Comparison of ENCODE assay signal across 1 cellular context in genomic region chr17:64694207-64694606, GRCh38.
TF ChIP-seq lines count a peak whose summit lies in the region.

No MANE protein-coding gene starts in this region.

TF ChIP-seq in HEK293, 187 proteins besides CTCF, POLR2A, EP300 and RAD21 (continued from another document):
- no peak for TF ChIP-seq ZNF202 (tag by site-specific recombination; IDR thresholded peaks at IDR 0.05; ENCODE audit: borderline replicate concordance)
- TF ChIP-seq ZNF660 (tag by site-specific recombination; IDR thresholded peaks at IDR 0.05): peak; percentile 76
- TF ChIP-seq PRDM2 (tag by site-specific recombination; IDR thresholded peaks at IDR 0.05; ENCODE audit: borderline replicate concordance): no peak
- no peak for TF ChIP-seq PRDM4 (tag by site-specific recombination; IDR thresholded peaks at IDR 0.05)
- TF ChIP-seq ZBTB21 (tag by site-specific recombination; IDR thresholded peaks at IDR 0.05): no peak
- no peak for TF ChIP-seq TSHZ1 (tag by site-specific recombination; IDR thresholded peaks at IDR 0.05; ENCODE audit: borderline replicate concordance)
- no peak for TF ChIP-seq SP7 (tag by site-specific recombination; IDR thresholded peaks at IDR 0.05)
- 0 out of 2 replicates have a peak, but pooled peaks have one; percentile 34 for TF ChIP-seq HIC1 (tag by site-specific recombination; IDR thresholded peaks at IDR 0.05)
TF ChIP-seq in HEK293: peak in this region for 4.
